8 cellular contexts compared by ENCODE assay signal in genomic region chr11:69642549-69642912, GRCh38. TPM values are rescaled to one million over a fixed set of nuclear protein-coding genes. Genes with fewer than 3 reads are reported as not detected.
DNase-seq lines count a peak whose midpoint lies in the region; ATAC-seq and TF ChIP-seq lines count a peak whose summit lies in the region.

No MANE protein-coding gene starts in this region.

- H3K4me3 ChIP-seq in fibroblast of villous mesenchyme (ENCODE audit: low read depth, low read length) (peak overlapping the region; percentile 88), rectal smooth muscle tissue (ENCODE audit: low read length) (peak overlapping the region; percentile 80)

- intact Hi-C loops in Right ventricle myocardium superior (cut with DNase I) (loop anchor here (2.0 kb wide), 1 partner anchor 346 kb away; no protein-coding TSS in a partner anchor), Right ventricle myocardium inferior (cut with DNase I) (loop anchor here (2.0 to 5.0 kb wide), 2 partner anchors 350 to 520 kb away; no protein-coding TSS in a partner anchor)

- peak overlapping the region; percentile 69 for H3K27ac ChIP-seq in rectal smooth muscle tissue (ENCODE audit: low read depth, low read length)

- ATAC-seq in Right ventricle myocardium superior (ENCODE audit: poor library complexity) (peak; percentile 16), Right ventricle myocardium inferior (no peak), HG02870 (IDR thresholded peaks at IDR 0.05; ENCODE audit: unreplicated experiment) (no peak), HG02884 (IDR thresholded peaks at IDR 0.05; ENCODE audit: unreplicated experiment) (no peak)

- no peak overlapping the region for H3K9ac ChIP-seq in rectal smooth muscle tissue (ENCODE audit: low read length)

- DNase-seq in Right ventricle myocardium superior (peak; percentile 55), Right ventricle myocardium inferior (ENCODE audit: missing footprints) (no peak), fibroblast of villous mesenchyme (ENCODE audit: low read depth) (no peak), D341Med (ENCODE audit: low spot score) (no peak)
- DNase-seq in activated CD8-positive, alpha-beta memory T cell treated with anti-CD3 and anti-CD28 coated beads, Interleukin-2, amount 50 U/mL, for 48 hours, result peak; percentile 57

- no peak for TF ChIP-seq CTCF in fibroblast of villous mesenchyme (IDR thresholded peaks at IDR 0.05; ENCODE audit: insufficient read depth, low read depth, low read length)

- peaks cover 7% of the 10 kb centered on the region for H3K27me3 ChIP-seq in rectal smooth muscle tissue (ENCODE audit: control insufficient read depth, insufficient read depth, low read length)

- peaks cover 15% of the 10 kb centered on the region for H3K4me1 ChIP-seq in rectal smooth muscle tissue (ENCODE audit: control insufficient read depth, insufficient read depth, low read length)

- H3K36me3 ChIP-seq in rectal smooth muscle tissue (ENCODE audit: control insufficient read depth, insufficient read depth, low read length), result peaks cover 3% of the 10 kb centered on the region

RNA-seq across cellular contexts. Expression of gene CCND1, which starts 1.6 kb away (rescaled TPM):
- total RNA-seq in Right ventricle myocardium superior (136 TPM), Right ventricle myocardium inferior (145 TPM), fibroblast of villous mesenchyme (351 and 365 TPM in 2 replicates)

RNA-seq across cellular contexts. Expression of gene LTO1, which starts 32.6 kb away (rescaled TPM):
- 7.3 TPM for total RNA-seq in Right ventricle myocardium superior
- 9.2 TPM for total RNA-seq in Right ventricle myocardium inferior
- 19.0 and 22.5 TPM in 2 replicates for total RNA-seq in fibroblast of villous mesenchyme

Comparison
In these comparisons a context has a peak if more than half of its experiments do, and no peak if none do; other contexts are left out.
1. DNase-seq: peak in Right ventricle myocardium superior (single experiment) and activated CD8-positive, alpha-beta memory T cell treated with anti-CD3 and anti-CD28 coated beads, Interleukin-2, amount 50 U/mL, for 48 hours (single experiment); none in Right ventricle myocardium inferior (single experiment), fibroblast of villous mesenchyme (single experiment) and D341Med (single experiment).